ENCODE assay signal across 10 cellular contexts in genomic region chr3:142029052-142029642, GRCh38.
DNase-seq lines count a peak whose midpoint lies in the region; ATAC-seq, FAIRE-seq and TF ChIP-seq lines count a peak whose summit lies in the region.
"Had no signal": no experiment of that assay in that cellular context is flagged by ENCODE, and none has a peak within 500 bp of the region (broad histone marks: within the 10 kb centered on the region; RNA-seq: fewer than 3 reads in every experiment).

No MANE protein-coding gene starts in this region.

- FAIRE-seq in small intestine (lab: Jason Lieb, UNC): no peak

- H4K20me1 ChIP-seq in OCI-LY1 (ENCODE audit: insufficient read depth, low read length): no peaks in the 10 kb centered on the region

- H3K4me2 ChIP-seq in OCI-LY1 (ENCODE audit: low read length): peak overlapping the region; percentile 96

- H3K27ac ChIP-seq in CD4-positive, alpha-beta T cell (ENCODE audit: low read depth, low read length): no peak overlapping the region
- H3K27ac ChIP-seq in OCI-LY1 (ENCODE audit: low read depth, low read length, poor library complexity, severe bottlenecking): peak overlapping the region; percentile 92
- peak overlapping the region in 1 of 2 donors; percentile 8 for H3K27ac ChIP-seq in small intestine (ENCODE audit: low read depth in 1 of 2, low read length in 1 of 2)

- no peak overlapping the region for H3K27ac Mint-ChIP-seq in CD4-positive, alpha-beta T cell
- peak overlapping the region; percentile 50 for H3K27ac Mint-ChIP-seq in mesothelial cell of epicardium

- intact Hi-C loops in CD4-positive, alpha-beta T cell (cut with DNase I, micrococcal nuclease): loop anchor here (5.0 to 10.0 kb wide), 4 partner anchors 152 to 973 kb away; partner anchors contain the start of genes ATP1B3 (in 1 of the 2), GK5 (in 1 of the 2) and U2SURP (in 1 of the 2)

- peaks cover 33% of the 10 kb centered on the region for H3K4me1 Mint-ChIP-seq in CD4-positive, alpha-beta T cell (ENCODE audit: low read depth)
- H3K4me1 Mint-ChIP-seq in mesothelial cell of epicardium: peaks cover 31% of the 10 kb centered on the region

- peaks cover 47% of the 10 kb centered on the region for H3K4me1 ChIP-seq in OCI-LY1 (ENCODE audit: insufficient read depth, low read length, severe bottlenecking)
- no peaks in the 10 kb centered on the region for H3K4me1 ChIP-seq in small intestine (ENCODE audit: control insufficient read depth in 2 of 2, insufficient read depth in 1 of 2, low read depth in 1 of 2, low read length in 1 of 2)

- TF ChIP-seq CTCF in CD4-positive, alpha-beta T cell (IDR thresholded peaks at IDR 0.05): no peak
- TF ChIP-seq CTCF in OCI-LY1 (IDR thresholded peaks at IDR 0.05; ENCODE audit: low read length): no peak
- no peak for TF ChIP-seq CTCF in mesothelial cell of epicardium (IDR thresholded peaks at IDR 0.05; ENCODE audit: unreplicated experiment)

- CTCF ChIA-PET in CD4-positive, alpha-beta T cell (lab: Charles Lee): no interaction called here

- 17 to 30% (median 23%) methylated on average over 3 of the region's 3 CpGs for WGBS in small intestine, 3 donors

- H3K36me3 Mint-ChIP-seq in CD4-positive, alpha-beta T cell (ENCODE audit: low read depth): peaks cover 6% of the 10 kb centered on the region
- H3K36me3 Mint-ChIP-seq in mesothelial cell of epicardium: peaks cover 4% of the 10 kb centered on the region
- H3K36me3 Mint-ChIP-seq: CD14-positive monocyte had no signal

- H2AFZ ChIP-seq in OCI-LY1 (ENCODE audit: low read length): no peak overlapping the region

- DNase-seq in CD4-positive, alpha-beta T cell: no peak
- no peak for DNase-seq in mesothelial cell of epicardium (ENCODE audit: low spot score in 2 of 2, unreplicated experiment in 2 of 2)
- DNase-seq in small intestine: no peak
- no peak for DNase-seq in GM19240 (ENCODE audit: insufficient read length, low spot score)
- DNase-seq in kidney tubule cell (ENCODE audit: low spot score): no peak
- no peak for DNase-seq in hippocampal formation (lab: John Stamatoyannopoulos, UW)

- H3K4me3 ChIP-seq in OCI-LY1 (ENCODE audit: low read depth, low read length, poor library complexity, severe bottlenecking): peak overlapping the region; percentile 88
- H3K4me3 ChIP-seq in small intestine (ENCODE audit: low read depth in 1 of 2, low read length in 2 of 2): no peak overlapping the region

- H3K9me3 Mint-ChIP-seq in CD4-positive, alpha-beta T cell: no peaks in the 10 kb centered on the region
- peaks cover 5% of the 10 kb centered on the region for H3K9me3 Mint-ChIP-seq in mesothelial cell of epicardium
- H3K9me3 Mint-ChIP-seq: activated CD4-positive, alpha-beta T cell treated with anti-CD3 and anti-CD28 coated beads, Interleukin-2, amount 10 ng/mL, durations not matched to agents 7 days and 5 days; CD14-positive monocyte had no signal

- no peaks in the 10 kb centered on the region for H3K27me3 Mint-ChIP-seq in CD4-positive, alpha-beta T cell
- no peaks in the 10 kb centered on the region for H3K27me3 Mint-ChIP-seq in mesothelial cell of epicardium (ENCODE audit: low read depth)
- H3K27me3 Mint-ChIP-seq: activated CD4-positive, alpha-beta T cell treated with anti-CD3 and anti-CD28 coated beads, Interleukin-2, amount 10 ng/mL, durations not matched to agents 7 days and 5 days had no signal

- H3F3A ChIP-seq in OCI-LY1 (ENCODE audit: insufficient read depth, low read length): peaks cover 12% of the 10 kb centered on the region; the same call in 1 of the 2 replicates

- H3K9me3 ChIP-seq in CD4-positive, alpha-beta T cell (ENCODE audit: control insufficient read depth, low read length): no peaks in the 10 kb centered on the region
- H3K9me3 ChIP-seq in OCI-LY1 (ENCODE audit: low read length) (peaks cover 4% of the 10 kb centered on the region; the same call in 1 of the 2 replicates), small intestine (ENCODE audit: control insufficient read depth, low read depth) (no peaks in the 10 kb centered on the region)

- H3K79me2 ChIP-seq in OCI-LY1 (ENCODE audit: insufficient read depth, low read length): peaks cover 48% of the 10 kb centered on the region

- no peak for ATAC-seq in CD4-positive, alpha-beta T cell (ENCODE audit: poor library complexity)
- ATAC-seq in GM21825 (IDR thresholded peaks at IDR 0.05; ENCODE audit: unreplicated experiment): peak; percentile 41

- POLR2A ChIA-PET in CD4-positive, alpha-beta T cell (lab: Charles Lee): interaction anchor here (0.7 kb wide), 1 partner anchor 972 kb away, joined by 3 read pairs; the partner anchor contains the start of gene U2SURP

- peak overlapping the region; percentile 93 for H3K9ac ChIP-seq in OCI-LY1 (ENCODE audit: low read length)

- H3K27me3 ChIP-seq in CD4-positive, alpha-beta T cell (ENCODE audit: control insufficient read depth, insufficient read depth, low read length): no peaks in the 10 kb centered on the region
- H3K27me3 ChIP-seq in OCI-LY1 (ENCODE audit: insufficient read depth, low read length): no peaks in the 10 kb centered on the region
- no peaks in the 10 kb centered on the region for H3K27me3 ChIP-seq in small intestine (ENCODE audit: control insufficient read depth in 2 of 2, insufficient read depth in 2 of 2, low read length in 2 of 2)

- no peaks in the 10 kb centered on the region for H3K9me2 ChIP-seq in OCI-LY1 (ENCODE audit: low read depth, low read length)

- H3K4me3 Mint-ChIP-seq in CD4-positive, alpha-beta T cell: peak overlapping the region; percentile 23
- H3K4me3 Mint-ChIP-seq in mesothelial cell of epicardium: peak overlapping the region; percentile 6

- H3K36me3 ChIP-seq in OCI-LY1 (ENCODE audit: insufficient read depth, low read length) (peaks cover 27% of the 10 kb centered on the region), small intestine (ENCODE audit: control insufficient read depth in 2 of 2, insufficient read depth in 2 of 2, low read length in 2 of 2) (peaks cover 0 to 2% of the 10 kb centered on the region in 2 donors)
